Comparison of ENCODE assay signal across 9 cellular contexts in genomic region chr19:53131732-53132131, GRCh38. TPM values are rescaled to one million over a fixed set of nuclear protein-coding genes. Genes with fewer than 3 reads are reported as not detected.
DNase-seq lines count a peak whose midpoint lies in the region; ATAC-seq and TF ChIP-seq lines count a peak whose summit lies in the region.
"Had no signal": no experiment of that assay in that cellular context is flagged by ENCODE, and none has a peak within 500 bp of the region (broad histone marks: within the 10 kb centered on the region; RNA-seq: fewer than 3 reads in every experiment).

No MANE protein-coding gene starts in this region.

- 67 to 70% methylated on average over 5 to 6 of the region's 6 CpGs for WGBS in mesodermal cell (ENCODE audit: insufficient coverage in 2 of 2), 2 experiments

- no peaks in the 10 kb centered on the region for H3K27me3 ChIP-seq in thoracic aorta (replicated peaks; ENCODE audit: insufficient read depth)

- TF ChIP-seq POLR2A in GM18505 (IDR thresholded peaks at IDR 0.05; ENCODE audit: borderline replicate concordance, extremely low read depth, insufficient read depth, insufficient read length): no peak

- no peak for DNase-seq in activated CD4-positive, alpha-beta memory T cell treated with anti-CD3 and anti-CD28 coated beads for 36 hours
- no peak for DNase-seq in activated CD4-positive, alpha-beta memory T cell treated with anti-CD3 and anti-CD28 coated beads, Interleukin-2, amount 10 ng/mL, durations not matched to agents 7 days and 5 days
- DNase-seq in central memory CD8-positive, alpha-beta T cell (ENCODE audit: low spot score in 2 of 2): no peak
- DNase-seq in thoracic aorta (ENCODE audit: low spot score): no peak
- no peak for DNase-seq in dedifferentiated amniotic fluid mesenchymal stem cell (ENCODE audit: extremely low spot score)
- DNase-seq in RWPE1 (ENCODE audit: low spot score): no peak
- DNase-seq: stimulated activated CD4-positive, alpha-beta T cell treated with anti-CD3 and anti-CD28 coated beads, Interleukin-4, amount 100 ng/mL, for 24 hours had no signal

- no peaks in the 10 kb centered on the region for H3K36me3 ChIP-seq in mesodermal cell (ENCODE audit: control insufficient read depth, insufficient read depth, low read length)
- H3K36me3 ChIP-seq in thoracic aorta: no peaks in the 10 kb centered on the region

- peaks cover 20% of the 10 kb centered on the region for H3K27me3 Mint-ChIP-seq in activated CD4-positive, alpha-beta memory T cell treated with anti-CD3 and anti-CD28 coated beads for 36 hours
- peaks cover 4% of the 10 kb centered on the region for H3K27me3 Mint-ChIP-seq in activated CD4-positive, alpha-beta memory T cell treated with anti-CD3 and anti-CD28 coated beads, Interleukin-2, amount 10 ng/mL, durations not matched to agents 7 days and 5 days
- peaks cover 18% of the 10 kb centered on the region for H3K27me3 Mint-ChIP-seq in central memory CD8-positive, alpha-beta T cell

- TF ChIP-seq CTCF in thoracic aorta (IDR thresholded peaks at IDR 0.05) (no peak), RWPE1 (conservative IDR thresholded peaks at IDR 0.05; ENCODE audit: low read depth) (no peak)

- no peak overlapping the region for H3K27ac ChIP-seq in mesodermal cell (ENCODE audit: low read depth, low read length, severe bottlenecking)
- H3K27ac ChIP-seq in thoracic aorta: no peak overlapping the region
- no peak overlapping the region for H3K27ac ChIP-seq in RWPE1

- H3K4me3 ChIP-seq in mesodermal cell (ENCODE audit: extremely low read depth, insufficient read depth, low read length, poor library complexity, severe bottlenecking): peak overlapping the region; percentile 54
- peak overlapping the region; percentile 76 for H3K4me3 ChIP-seq in thoracic aorta

- no peak for ATAC-seq in central memory CD8-positive, alpha-beta T cell (replicated peaks; ENCODE audit: extremely low read depth, poor library complexity, severe bottlenecking)
- ATAC-seq in thoracic aorta (ENCODE audit: insufficient number of reproducible peaks, low FRiP score, low read depth): no peak
- ATAC-seq in GM18505 (IDR thresholded peaks at IDR 0.05; ENCODE audit: unreplicated experiment): no peak

- H3K36me3 Mint-ChIP-seq in activated CD4-positive, alpha-beta memory T cell treated with anti-CD3 and anti-CD28 coated beads for 36 hours: peaks cover 37% of the 10 kb centered on the region
- peaks cover 16% of the 10 kb centered on the region for H3K36me3 Mint-ChIP-seq in activated CD4-positive, alpha-beta memory T cell treated with anti-CD3 and anti-CD28 coated beads, Interleukin-2, amount 10 ng/mL, durations not matched to agents 7 days and 5 days (ENCODE audit: low read depth)
- peaks cover 1% of the 10 kb centered on the region for H3K36me3 Mint-ChIP-seq in central memory CD8-positive, alpha-beta T cell (ENCODE audit: insufficient read depth)

- peak overlapping the region; percentile 38 for H3K4me3 Mint-ChIP-seq in activated CD4-positive, alpha-beta memory T cell treated with anti-CD3 and anti-CD28 coated beads for 36 hours
- no peak overlapping the region for H3K4me3 Mint-ChIP-seq in activated CD4-positive, alpha-beta memory T cell treated with anti-CD3 and anti-CD28 coated beads, Interleukin-2, amount 10 ng/mL, durations not matched to agents 7 days and 5 days
- H3K4me3 Mint-ChIP-seq in central memory CD8-positive, alpha-beta T cell: peak overlapping the region; percentile 1

- H3K9me3 ChIP-seq in mesodermal cell (ENCODE audit: control insufficient read depth, low read length) (no peaks in the 10 kb centered on the region), thoracic aorta (peaks cover 9% of the 10 kb centered on the region)

- POLR2A ChIA-PET in activated CD4-positive, alpha-beta memory T cell treated with anti-CD3 and anti-CD28 coated beads for 36 hours (lab: Charles Lee): no interaction called here
- POLR2A ChIA-PET in activated CD4-positive, alpha-beta memory T cell treated with anti-CD3 and anti-CD28 coated beads, Interleukin-2, amount 10 ng/mL, durations not matched to agents 7 days and 5 days (lab: Charles Lee): no interaction called here
- POLR2A ChIA-PET in RWPE1 (lab: Yijun Ruan, JAX; ENCODE audit: low non-redundant PET): no interaction called here

- no peak overlapping the region for H3K27ac Mint-ChIP-seq in activated CD4-positive, alpha-beta memory T cell treated with anti-CD3 and anti-CD28 coated beads for 36 hours
- H3K27ac Mint-ChIP-seq in activated CD4-positive, alpha-beta memory T cell treated with anti-CD3 and anti-CD28 coated beads, Interleukin-2, amount 10 ng/mL, durations not matched to agents 7 days and 5 days: no peak overlapping the region
- H3K27ac Mint-ChIP-seq in central memory CD8-positive, alpha-beta T cell (ENCODE audit: low read depth): no peak overlapping the region

- no peaks in the 10 kb centered on the region for H3K4me1 ChIP-seq in mesodermal cell (ENCODE audit: control insufficient read depth, insufficient read depth, low read length, poor library complexity, severe bottlenecking)
- H3K4me1 ChIP-seq in thoracic aorta (ENCODE audit: control insufficient read depth in 1 of 2, low read depth in 2 of 2): peaks cover 0 to 12% of the 10 kb centered on the region in 2 donors

- H3K4me1 Mint-ChIP-seq in activated CD4-positive, alpha-beta memory T cell treated with anti-CD3 and anti-CD28 coated beads for 36 hours (ENCODE audit: low read depth): peaks cover 10% of the 10 kb centered on the region
- H3K4me1 Mint-ChIP-seq in activated CD4-positive, alpha-beta memory T cell treated with anti-CD3 and anti-CD28 coated beads, Interleukin-2, amount 10 ng/mL, durations not matched to agents 7 days and 5 days: peaks cover 2% of the 10 kb centered on the region
- peaks cover 6% of the 10 kb centered on the region for H3K4me1 Mint-ChIP-seq in central memory CD8-positive, alpha-beta T cell

- intact Hi-C loops in activated CD4-positive, alpha-beta memory T cell treated with anti-CD3 and anti-CD28 coated beads for 36 hours (cut with micrococcal nuclease): no loop called here

- peaks cover 60% of the 10 kb centered on the region for H3K9me3 Mint-ChIP-seq in activated CD4-positive, alpha-beta memory T cell treated with anti-CD3 and anti-CD28 coated beads for 36 hours
- peaks cover 41% of the 10 kb centered on the region for H3K9me3 Mint-ChIP-seq in activated CD4-positive, alpha-beta memory T cell treated with anti-CD3 and anti-CD28 coated beads, Interleukin-2, amount 10 ng/mL, durations not matched to agents 7 days and 5 days
- peaks cover 10% of the 10 kb centered on the region for H3K9me3 Mint-ChIP-seq in central memory CD8-positive, alpha-beta T cell

- CTCF ChIA-PET in activated CD4-positive, alpha-beta memory T cell treated with anti-CD3 and anti-CD28 coated beads for 36 hours (lab: Charles Lee): no interaction called here
- CTCF ChIA-PET in activated CD4-positive, alpha-beta memory T cell treated with anti-CD3 and anti-CD28 coated beads, Interleukin-2, amount 10 ng/mL, durations not matched to agents 7 days and 5 days (lab: Charles Lee): no interaction called here
- CTCF ChIA-PET in RWPE1 (lab: Yijun Ruan, JAX): interaction anchor here (0.6 kb wide), 1 partner anchor 62 kb away, joined by 4 read pairs; no protein-coding TSS in a partner anchor

RNA-seq across cellular contexts. Expression of gene ZNF415, which starts 1.0 kb away (rescaled TPM):
- total RNA-seq in activated CD4-positive, alpha-beta memory T cell treated with anti-CD3 and anti-CD28 coated beads for 36 hours: under 1 TPM; 0.39 to 0.88 TPM
- under 1 TPM; 0.13 to 0.33 TPM for total RNA-seq in activated CD4-positive, alpha-beta memory T cell treated with anti-CD3 and anti-CD28 coated beads, Interleukin-2, amount 10 ng/mL, durations not matched to agents 7 days and 5 days
- 8.4 TPM for polyA plus RNA-seq in mesodermal cell (2013, experiment 1 of 2)
- polyA plus RNA-seq in mesodermal cell (2013, experiment 2 of 2): 11.0 TPM
- 1 to 10 TPM; 2.3 to 7.1 TPM for total RNA-seq in thoracic aorta

RNA-seq across cellular contexts. Expression of gene ZNF347, which starts 27.1 kb away (rescaled TPM):
- 1 to 10 TPM; 6.4 TPM for total RNA-seq in activated CD4-positive, alpha-beta memory T cell treated with anti-CD3 and anti-CD28 coated beads for 36 hours
- total RNA-seq in activated CD4-positive, alpha-beta memory T cell treated with anti-CD3 and anti-CD28 coated beads, Interleukin-2, amount 10 ng/mL, durations not matched to agents 7 days and 5 days: 1 to 10 TPM; 6.5 TPM
- polyA plus RNA-seq in mesodermal cell (2013, experiment 1 of 2): 5.0 TPM
- polyA plus RNA-seq in mesodermal cell (2013, experiment 2 of 2): 7.2 TPM
- 10 to 100 TPM in 1 of 2 donors, 1 to 10 TPM in 1; 8.8 to 16.6 TPM for total RNA-seq in thoracic aorta

RNA-seq across cellular contexts. Expression of gene ZNF160, which starts 28.5 kb away (rescaled TPM):
- 10 to 100 TPM; 26.3 to 28.9 TPM for total RNA-seq in activated CD4-positive, alpha-beta memory T cell treated with anti-CD3 and anti-CD28 coated beads for 36 hours
- 10 to 100 TPM; 37.5 to 38.1 TPM for total RNA-seq in activated CD4-positive, alpha-beta memory T cell treated with anti-CD3 and anti-CD28 coated beads, Interleukin-2, amount 10 ng/mL, durations not matched to agents 7 days and 5 days
- 39.1 TPM for polyA plus RNA-seq in mesodermal cell (2013, experiment 1 of 2)
- polyA plus RNA-seq in mesodermal cell (2013, experiment 2 of 2): 40.5 TPM
- total RNA-seq in thoracic aorta: 10 to 100 TPM; 32.9 to 67.2 TPM
